8 cellular contexts compared by ENCODE assay signal in genomic region chr16:48169896-48170295, GRCh38. TPM values are rescaled to one million over a fixed set of nuclear protein-coding genes. Genes with fewer than 3 reads are reported as not detected.
"Had no signal": no experiment of that assay in that cellular context is flagged by ENCODE, and none has a peak within 500 bp of the region (broad histone marks: within the 10 kb centered on the region; RNA-seq: fewer than 3 reads in every experiment).

No MANE protein-coding gene starts in this region.

- H3K4me1 ChIP-seq: HAP-1 had no signal

- H3K36me3 ChIP-seq: HAP-1 had no signal

- H3K4me3 Mint-ChIP-seq: IgD-negative memory B cell had no signal

- H3K9me3 ChIP-seq: HAP-1 had no signal

- H3K27ac ChIP-seq: GM23248 had no signal

- DNase-seq: GM23248, GOT3, H7 had no signal

- ATAC-seq: HCT116 had no signal

- H3K4me3 ChIP-seq: GM23248, HAP-1 had no signal

- H3K36me3 Mint-ChIP-seq: IgD-negative memory B cell had no signal

RNA-seq across cellular contexts. Expression of gene ABCC12, which starts 14.1 kb away (rescaled TPM):
- total RNA-seq: GM23248, H4, H7, HT-29 had no signal
- polyA plus RNA-seq: GM23248, IgD-negative memory B cell had no signal
